18 cellular contexts compared by ENCODE assay signal in the genomic region with DNA sequence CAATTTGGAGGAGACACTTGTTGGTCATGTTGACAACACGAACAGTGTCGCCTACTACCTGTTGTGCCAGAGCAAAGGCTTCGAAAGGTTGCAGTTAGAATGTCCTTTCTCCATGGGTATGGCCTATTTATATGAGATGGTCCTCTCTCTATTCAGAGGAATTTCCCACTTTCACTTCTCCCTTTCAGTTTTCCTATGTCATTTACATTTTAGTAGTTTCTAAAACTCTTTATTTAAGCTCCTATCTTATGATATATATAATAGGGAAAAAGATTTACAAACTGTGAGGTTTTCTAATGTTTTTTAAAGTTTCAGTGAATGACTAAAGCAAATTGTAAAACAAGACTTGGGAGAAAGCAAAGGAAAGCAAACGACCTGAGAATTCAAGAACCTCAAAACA. TPM values are rescaled to one million over a fixed set of nuclear protein-coding genes. Genes with fewer than 3 reads are reported as not detected.
DNase-seq lines count a peak whose midpoint lies in the region; ATAC-seq, FAIRE-seq and TF ChIP-seq lines count a peak whose summit lies in the region.
"Had no signal": no experiment of that assay in that cellular context is flagged by ENCODE, and none has a peak within 500 bp of the region (broad histone marks: within the 10 kb centered on the region; RNA-seq: fewer than 3 reads in every experiment).

A gene (minus strand): TSS at position 101 of the 400 bp plus-strand sequence. CDS start 73 bp downstream, at position 28.

- no peak within 1 kb of the TSS for H3K27ac ChIP-seq in OCI-LY7 (ENCODE audit: low read depth, low read length, poor library complexity, severe bottlenecking)
- no peak within 1 kb of the TSS for H3K27ac ChIP-seq in lung (ENCODE audit: low read depth in 1 of 2, low read length in 1 of 2)

- 78 to 80% methylated on average over 4 of the region's 4 CpGs for WGBS in lung, 2 donors

- POLR2A ChIA-PET in OCI-LY7 (lab: Charles Lee): interaction anchor here (0.7 to 1.9 kb wide), 5 partner anchors 9 to 1418 kb away, joined by 3 to 7 read pairs (median 4); no protein-coding TSS in a partner anchor

- DNase-seq in CD1c-positive myeloid dendritic cell (ENCODE audit: extremely low spot score): peak; percentile 41
- DNase-seq in GM18507 (ENCODE audit: extremely low spot score, insufficient read length, low read depth): no peak
- no peak for DNase-seq in OCI-LY7 (ENCODE audit: low spot score)
- DNase-seq in lung (ENCODE audit: low spot score): no peak
- no peak for DNase-seq in mesenteric fat pad (ENCODE audit: low spot score)
- DNase-seq in superior temporal gyrus (ENCODE audit: extremely low spot score): no peak
- DNase-seq: ACHN; AML-193; CD4-positive, CD25-positive, alpha-beta regulatory T cell; NCI-H1092 treated with DMSO at 0.1 percent for 48 hours; NCI-H2081 treated with DMSO at 0.1 percent for 48 hours; NCI-H524; SHP77 treated with DMSO at 0.1 percent for 48 hours had no signal

- H3K36me3 ChIP-seq in OCI-LY7 (ENCODE audit: insufficient read depth, low read length): no peaks in the 10 kb centered on the region
- H3K36me3 ChIP-seq in lung (ENCODE audit: control insufficient read depth in 2 of 2, insufficient read depth in 2 of 2, low read length in 2 of 2): no peaks in the 10 kb centered on the region
- H3K36me3 ChIP-seq: HAP-1 had no signal

- ATAC-seq in lung (ENCODE audit: insufficient read depth, low FRiP score) (no peak), GM18517 (IDR thresholded peaks at IDR 0.05; ENCODE audit: unreplicated experiment) (no peak)
- ATAC-seq: K562, SK-N-SH treated with all-trans-retinoic acid at 6 μM for 48 hours had no signal

- peak; percentile 36 for FAIRE-seq in GM18507 (lab: Jason Lieb, UNC)
- FAIRE-seq: K562 had no signal

- H3K9me3 ChIP-seq in OCI-LY7 (ENCODE audit: low read length) (no peaks in the 10 kb centered on the region), lung (ENCODE audit: control insufficient read depth in 2 of 2, insufficient read depth in 1 of 2, low read length in 1 of 2) (no peaks in the 10 kb centered on the region)
- H3K9me3 ChIP-seq: HAP-1 had no signal

- no peaks in the 10 kb centered on the region for H4K20me1 ChIP-seq in OCI-LY7 (ENCODE audit: insufficient read depth, low read length)

- no peaks in the 10 kb centered on the region for H3K4me1 ChIP-seq in OCI-LY7 (ENCODE audit: insufficient read depth, low read length, poor library complexity, severe bottlenecking)
- peaks cover 0 to 6% of the 10 kb centered on the region in 2 donors for H3K4me1 ChIP-seq in lung (ENCODE audit: control insufficient read depth in 2 of 2, insufficient read depth in 2 of 2, low read length in 2 of 2)
- H3K4me1 ChIP-seq: HAP-1 had no signal

- no peak within 1 kb of the TSS for H3K4me3 ChIP-seq in OCI-LY7 (ENCODE audit: low read depth, low read length, poor library complexity, severe bottlenecking)
- H3K4me3 ChIP-seq in lung: peak within 1 kb of the TSS; percentile 9
- H3K4me3 ChIP-seq: HAP-1, K562 had no signal

- H2AFZ ChIP-seq in OCI-LY7 (ENCODE audit: low read length): peak within 1 kb of the TSS; percentile 90

- CTCF ChIA-PET in OCI-LY7 (lab: Charles Lee; ENCODE audit: unreplicated experiment): no interaction called here

- no peaks in the 10 kb centered on the region for H3K79me2 ChIP-seq in OCI-LY7 (ENCODE audit: insufficient read depth, low read depth, low read length)

- no peaks in the 10 kb centered on the region for H3K27me3 ChIP-seq in lung (ENCODE audit: control insufficient read depth, insufficient read depth)

- TF ChIP-seq CTCF in OCI-LY7 (conservative IDR thresholded peaks at IDR 0.05; ENCODE audit: low read length) (no peak), lung (IDR thresholded peaks at IDR 0.05; ENCODE audit: control extremely low read depth, extremely low read depth) (no peak)

- no peaks in the 10 kb centered on the region for H3K9me2 ChIP-seq in OCI-LY7 (ENCODE audit: insufficient read depth, low read length)

- intact Hi-C loops in OCI-LY7 (cut with micrococcal nuclease; ENCODE audit: unreplicated experiment): loop anchor here (1.0 kb wide), 1 partner anchor 33 kb away; no protein-coding TSS in a partner anchor

- H3K4me2 ChIP-seq in OCI-LY7 (ENCODE audit: low read length): no peak within 1 kb of the TSS

- no TSS peak for BruUV-seq in OCI-LY7 (replicated peaks; lab: Mats Ljungman, UMichigan)

RNA-seq across cellular contexts. Expression of the gene that starts here (rescaled TPM):
- not detected in 2 replicates for total RNA-seq in OCI-LY7 (2014; rRNA removed; shearing (Covaris generic))
- total RNA-seq in OCI-LY7 (2022) (not detected in 2 replicates), lung (not detected), mesenteric fat pad (not detected)
- under 1 TPM in 1 of 2 donors, not detected in 1; 0.05 TPM for polyA plus RNA-seq in lung
- total RNA-seq: CD4-positive, CD25-positive, alpha-beta regulatory T cell; K562; RPMI7951 had no signal
- polyA plus RNA-seq: CD4-positive, CD25-positive, alpha-beta regulatory T cell; K562 had no signal
